21 cellular contexts compared by ENCODE assay signal in the genomic region with DNA sequence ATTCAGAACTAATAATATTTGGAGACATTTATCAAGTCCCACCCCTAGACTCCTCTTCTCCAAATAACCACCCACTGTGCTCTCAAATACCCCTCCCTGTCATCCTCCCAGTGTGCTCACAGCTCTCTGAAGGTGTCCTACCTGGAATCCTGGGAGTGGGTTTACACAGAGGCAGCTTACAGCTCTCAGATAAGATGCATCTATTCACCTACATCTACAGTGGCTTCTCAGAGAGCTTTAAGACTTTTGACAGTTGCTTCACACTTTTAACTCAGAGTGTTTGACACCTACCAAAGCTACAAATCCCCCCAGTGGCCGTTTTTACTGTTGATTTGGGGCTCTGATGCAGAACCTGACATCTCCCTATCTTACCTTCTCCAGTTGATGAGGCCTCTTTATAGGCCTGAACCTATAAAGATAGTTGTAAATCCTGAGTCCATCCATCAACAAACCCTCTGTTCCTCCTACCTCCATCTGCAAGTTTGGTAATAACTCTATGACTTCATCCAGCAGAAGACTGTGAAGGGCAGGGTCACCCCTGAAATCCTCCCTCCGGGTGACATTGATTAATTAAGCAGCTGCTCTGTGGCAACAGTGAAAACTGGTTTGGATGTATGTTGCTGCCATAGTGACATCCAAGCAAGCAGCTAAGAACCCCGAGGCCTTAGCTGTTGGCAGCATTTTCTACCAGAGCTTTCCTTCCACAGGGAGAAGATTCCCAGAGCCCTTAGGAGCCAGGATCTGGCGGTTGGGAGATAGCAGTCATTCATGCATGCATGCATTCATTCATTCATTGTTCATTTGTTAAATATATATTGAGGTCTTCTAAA.
A peak's percentile ranks its signal among the peaks of the same experiment; 100 is the strongest.
DNase-seq lines count a peak whose midpoint lies in the region; ATAC-seq, FAIRE-seq and TF ChIP-seq lines count a peak whose summit lies in the region.
"Had no signal": no experiment of that assay in that cellular context is flagged by ENCODE, and none has a peak within 500 bp of the region (broad histone marks: within the 10 kb centered on the region; RNA-seq: fewer than 3 reads in every experiment).

No MANE protein-coding gene starts in this region.

- H3K27ac ChIP-seq in GM12878 (ENCODE audit: control insufficient read depth, insufficient read depth) (no peak overlapping the region), mesendoderm (ENCODE audit: low read depth, low read length) (no peak overlapping the region), lower lobe of right lung (no peak overlapping the region), uterus (no peak overlapping the region)
- H3K27ac ChIP-seq: adrenal gland, cardiac muscle cell, neural progenitor cell, Peyer's patch, thyroid gland had no signal

- no peaks in the 10 kb centered on the region for H3K79me2 ChIP-seq in GM12878 (ENCODE audit: control insufficient read depth, insufficient read depth, low read length)
- H3K79me2 ChIP-seq in mesendoderm (ENCODE audit: control insufficient read depth, insufficient read depth, low read length): no peaks in the 10 kb centered on the region

- H3K36me3 Mint-ChIP-seq in osteocyte (ENCODE audit: unreplicated experiment): no peaks in the 10 kb centered on the region
- H3K36me3 Mint-ChIP-seq: CD8-positive, alpha-beta T cell; neural progenitor cell; stimulated activated effector memory CD8-positive, alpha-beta T cell treated with anti-CD3 and anti-CD28 coated beads, Interleukin-12 subunit alpha, Interleukin-12 subunit beta, amount 100 ng/mL, for 72 hours had no signal

- H3K4me2 ChIP-seq in GM12878 (ENCODE audit: control insufficient read depth, insufficient read depth): no peak overlapping the region
- no peak overlapping the region for H3K4me2 ChIP-seq in mesendoderm (ENCODE audit: low read length)
- H3K4me2 ChIP-seq: neural progenitor cell had no signal

- ATAC-seq in GM12878 (no peak), lower lobe of right lung (no peak), GM21576 (IDR thresholded peaks at IDR 0.05; ENCODE audit: unreplicated experiment) (no peak)
- ATAC-seq: CD8-positive, alpha-beta T cell; stimulated activated effector memory CD8-positive, alpha-beta T cell treated with anti-CD3 and anti-CD28 coated beads, Interleukin-12 subunit alpha, Interleukin-12 subunit beta, amount 100 ng/mL, for 72 hours had no signal

- H3K79me1 ChIP-seq in mesendoderm (ENCODE audit: low read length): no peaks in the 10 kb centered on the region

- H4K8ac ChIP-seq in mesendoderm (ENCODE audit: low read depth, low read length): no peak overlapping the region

- BruUV-seq in GM12878 (replicated peaks; lab: Mats Ljungman, UMichigan): no TSS peak

- TF ChIP-seq CTCF in GM12878 (IDR thresholded peaks at IDR 0.05 in 2 of 3, conservative IDR thresholded peaks at IDR 0.05 in 1 of 3; ENCODE audit: control insufficient read depth in 2 of 3, extremely low read depth in 1 of 3, insufficient read depth in 1 of 3, low read depth in 3 of 3, low read length in 3 of 3) (no peak), osteocyte (IDR thresholded peaks at IDR 0.05) (no peak), lower lobe of right lung (IDR thresholded peaks at IDR 0.05) (no peak), uterus (IDR thresholded peaks at IDR 0.05) (no peak)

- H4K20me1 ChIP-seq in GM12878 (ENCODE audit: control insufficient read depth, insufficient read depth): no peaks in the 10 kb centered on the region

- H3K4me1 ChIP-seq in GM12878 (ENCODE audit: control insufficient read depth, insufficient read depth, low read length) (peaks cover 8% of the 10 kb centered on the region), mesendoderm (ENCODE audit: control insufficient read depth, low read depth, low read length) (no peaks in the 10 kb centered on the region), lower lobe of right lung (peaks cover 22% of the 10 kb centered on the region), uterus (no peaks in the 10 kb centered on the region)
- H3K4me1 ChIP-seq: neural progenitor cell, Peyer's patch had no signal

- H3K9ac ChIP-seq in GM12878 (ENCODE audit: control insufficient read depth, insufficient read depth, low read length): no peak overlapping the region
- no peak overlapping the region for H3K9ac ChIP-seq in mesendoderm (ENCODE audit: low read length)
- H3K9ac ChIP-seq: neural progenitor cell had no signal

- no peak overlapping the region for H2AK5ac ChIP-seq in mesendoderm (ENCODE audit: low read length)

- in situ Hi-C loops in GM12878 (cut with MboI): no loop called here

- TF ChIP-seq POLR2A in GM12878 (IDR thresholded peaks at IDR 0.05; ENCODE audit: low read depth, low read length): no peak
- TF ChIP-seq POLR2A in uterus (IDR thresholded peaks at IDR 0.05): no peak

- FAIRE-seq in GM12878 (lab: Jason Lieb, UNC): no peak
- FAIRE-seq: GM18507, TTC549 had no signal

- H3K27me3 ChIP-seq in GM12878 (replicated peaks in 1 of 2; ENCODE audit: control insufficient read depth in 2 of 2, insufficient read depth in 2 of 2, low read length in 1 of 2) (no peaks in the 10 kb centered on the region), mesendoderm (ENCODE audit: insufficient read depth, low read length, poor library complexity) (no peaks in the 10 kb centered on the region), lower lobe of right lung (ENCODE audit: low read depth) (no peaks in the 10 kb centered on the region), uterus (no peaks in the 10 kb centered on the region)
- H3K27me3 ChIP-seq: adrenal gland, cardiac muscle cell, MG63, neural progenitor cell, Peyer's patch, thyroid gland had no signal

- CTCF ChIA-PET in GM12878 (lab: Yijun Ruan, JAX): interaction anchor here (0.6 to 1.4 kb wide), 5 partner anchors 10 to 122 kb away, joined by 3 to 7 read pairs (median 4); no protein-coding TSS in a partner anchor

- no peak overlapping the region for H3K4me3 Mint-ChIP-seq in osteocyte (ENCODE audit: unreplicated experiment)
- H3K4me3 Mint-ChIP-seq: activated CD4-positive, alpha-beta T cell treated with anti-CD3 and anti-CD28 coated beads, Interleukin-2, amount 10 ng/mL, durations not matched to agents 24 days and 14 days; CD8-positive, alpha-beta T cell; neural progenitor cell; stimulated activated effector memory CD8-positive, alpha-beta T cell treated with anti-CD3 and anti-CD28 coated beads, Interleukin-12 subunit alpha, Interleukin-12 subunit beta, amount 100 ng/mL, for 72 hours had no signal

- H3K36me3 ChIP-seq in GM12878 (ENCODE audit: control insufficient read depth in 2 of 2, insufficient read depth in 2 of 2, low read length in 1 of 2) (no peaks in the 10 kb centered on the region), mesendoderm (ENCODE audit: control insufficient read depth, insufficient read depth, low read length) (no peaks in the 10 kb centered on the region), lower lobe of right lung (no peaks in the 10 kb centered on the region), uterus (no peaks in the 10 kb centered on the region)
- H3K36me3 ChIP-seq: adrenal gland, cardiac muscle cell, MG63, neural progenitor cell, Peyer's patch, thyroid gland had no signal

- H2BK15ac ChIP-seq in mesendoderm (replicated peaks; ENCODE audit: low read depth): no peak overlapping the region

- no peak overlapping the region for H2AFZ ChIP-seq in GM12878 (ENCODE audit: control insufficient read depth, low read depth, low read length)
- H2AFZ ChIP-seq: neural progenitor cell had no signal

- TF ChIP-seq EP300 in GM12878 (IDR thresholded peaks at IDR 0.05; ENCODE audit: borderline replicate concordance in 1 of 2, control insufficient read depth in 1 of 2, low read depth in 2 of 2, low read length in 2 of 2): no peak

- H3K9me3 Mint-ChIP-seq in osteocyte (ENCODE audit: unreplicated experiment): no peaks in the 10 kb centered on the region
- H3K9me3 Mint-ChIP-seq: CD8-positive, alpha-beta T cell; neural progenitor cell; stimulated activated effector memory CD8-positive, alpha-beta T cell treated with anti-CD3 and anti-CD28 coated beads, Interleukin-12 subunit alpha, Interleukin-12 subunit beta, amount 100 ng/mL, for 72 hours had no signal

- no peak overlapping the region for H3K4me3 ChIP-seq in GM12878
- H3K4me3 ChIP-seq in mesendoderm (ENCODE audit: low read length): no peak overlapping the region
- no peak overlapping the region for H3K4me3 ChIP-seq in lower lobe of right lung
- H3K4me3 ChIP-seq in uterus: no peak overlapping the region
- H3K4me3 ChIP-seq: adrenal gland, cardiac muscle cell, MG63, neural progenitor cell, Peyer's patch, thyroid gland had no signal

- POLR2A ChIA-PET in GM12878 (lab: Charles Lee): interaction anchor here (0.7 to 1.4 kb wide), 2 partner anchors 21 to 55 kb away, joined by 3 read pairs; no protein-coding TSS in a partner anchor

- H3K27ac Mint-ChIP-seq in osteocyte (ENCODE audit: unreplicated experiment): no peak overlapping the region
- H3K27ac Mint-ChIP-seq: activated CD4-positive, alpha-beta T cell treated with anti-CD3 and anti-CD28 coated beads, Interleukin-2, amount 10 ng/mL, durations not matched to agents 24 days and 14 days; CD8-positive, alpha-beta T cell; neural progenitor cell; stimulated activated effector memory CD8-positive, alpha-beta T cell treated with anti-CD3 and anti-CD28 coated beads, Interleukin-12 subunit alpha, Interleukin-12 subunit beta, amount 100 ng/mL, for 72 hours had no signal

- 40% methylated on average over 4 of the region's 4 CpGs for WGBS in GM12878 (ENCODE audit: insufficient coverage, insufficient replicate concordance, low lambda C conversion rate, missing lambda C conversion rate)
- WGBS in mesendoderm (ENCODE audit: extremely low coverage, insufficient coverage, low lambda C conversion rate): no CpG with 5 or more reads among the region's 4 CpGs

- H4K5ac ChIP-seq in mesendoderm (ENCODE audit: low read length): no peak overlapping the region

- no peak overlapping the region for H3K18ac ChIP-seq in mesendoderm (ENCODE audit: low read length)

- no peak for TF ChIP-seq RAD21 in GM12878 (IDR thresholded peaks at IDR 0.05; ENCODE audit: insufficient read depth, low read depth, low read length)

- no peak overlapping the region for H3K56ac ChIP-seq in mesendoderm (ENCODE audit: low read length)

- no peak overlapping the region for H3K23ac ChIP-seq in mesendoderm (ENCODE audit: low read length)

- RAD21 ChIA-PET in GM12878 (lab: Charles Lee; ENCODE audit: unreplicated experiment): interaction anchor here (0.9 to 1.7 kb wide), 6 partner anchors 93 to 185 kb away, joined by 3 to 4 read pairs (median 3); no protein-coding TSS in a partner anchor

- no peak overlapping the region for H2BK5ac ChIP-seq in mesendoderm (ENCODE audit: low read length)

- no peaks in the 10 kb centered on the region for H3K4me1 Mint-ChIP-seq in osteocyte (ENCODE audit: unreplicated experiment)
- H3K4me1 Mint-ChIP-seq: neural progenitor cell; stimulated activated effector memory CD8-positive, alpha-beta T cell treated with anti-CD3 and anti-CD28 coated beads, Interleukin-12 subunit alpha, Interleukin-12 subunit beta, amount 100 ng/mL, for 72 hours had no signal

- H3K4ac ChIP-seq in mesendoderm (ENCODE audit: low read depth, low read length): no peak overlapping the region

- SMC1A ChIA-PET in GM12878 (lab: Charles Lee; ENCODE audit: uncharacterized antibody, unreplicated experiment): interaction anchor here (0.6 to 2.8 kb wide), 8 partner anchors 10 to 366 kb away, joined by 3 to 12 read pairs (median 4); no protein-coding TSS in a partner anchor

- DNase-seq in GF-D8 (lab: John Stamatoyannopoulos, UW) (peak; percentile 44), MV-4-11 (lab: John Stamatoyannopoulos, UW) (peak; percentile 94), GM12878 (ENCODE audit: low read depth, low spot score) (no peak), mesendoderm (peak; percentile 56), osteocyte (ENCODE audit: extremely low spot score, unreplicated experiment) (no peak), lower lobe of right lung (no peak), uterus (no peak)
- DNase-seq: activated CD4-positive, alpha-beta T cell treated with anti-CD3 and anti-CD28 coated beads, Interleukin-2, amount 10 ng/mL, durations not matched to agents 24 days and 14 days; activated effector memory CD4-positive, alpha-beta T cell treated with anti-CD3 and anti-CD28 coated beads, Interleukin-2, amount 50 U/mL, for 16 hours; adrenal gland; CD8-positive, alpha-beta T cell; DMS79 treated with DMSO at 0.1 percent for 48 hours; MG63; Peyer's patch; thyroid gland had no signal

- peaks cover 2% of the 10 kb centered on the region for H3K27me3 Mint-ChIP-seq in osteocyte (ENCODE audit: unreplicated experiment)

- H2BK120ac ChIP-seq in mesendoderm (ENCODE audit: low read depth, low read length): no peak overlapping the region

- intact Hi-C loops in GM12878 (cut with micrococcal nuclease; ENCODE audit: unreplicated experiment) (no loop called here), lower lobe of right lung (cut with DNase I) (no loop called here), uterus (cut with DNase I; ENCODE audit: low total_unique reads) (no loop called here)

- H3K9me3 ChIP-seq in GM12878 (replicated peaks; ENCODE audit: control insufficient read depth, insufficient read depth, low read length) (no peaks in the 10 kb centered on the region), lower lobe of right lung (no peaks in the 10 kb centered on the region), uterus (no peaks in the 10 kb centered on the region)
- H3K9me3 ChIP-seq: adrenal gland, Peyer's patch, thyroid gland had no signal

Comparison
In these comparisons a context has a peak if more than half of its experiments do, and no peak if none do; other contexts are left out.
1. DNase-seq: peak in GF-D8 (single experiment), MV-4-11 (single experiment) and mesendoderm (single experiment); none in GM12878 (single experiment), osteocyte (single experiment), lower lobe of right lung (single experiment) and uterus (0 of 2).